ENCODE assay signal across 1 cellular context in the genomic region with DNA sequence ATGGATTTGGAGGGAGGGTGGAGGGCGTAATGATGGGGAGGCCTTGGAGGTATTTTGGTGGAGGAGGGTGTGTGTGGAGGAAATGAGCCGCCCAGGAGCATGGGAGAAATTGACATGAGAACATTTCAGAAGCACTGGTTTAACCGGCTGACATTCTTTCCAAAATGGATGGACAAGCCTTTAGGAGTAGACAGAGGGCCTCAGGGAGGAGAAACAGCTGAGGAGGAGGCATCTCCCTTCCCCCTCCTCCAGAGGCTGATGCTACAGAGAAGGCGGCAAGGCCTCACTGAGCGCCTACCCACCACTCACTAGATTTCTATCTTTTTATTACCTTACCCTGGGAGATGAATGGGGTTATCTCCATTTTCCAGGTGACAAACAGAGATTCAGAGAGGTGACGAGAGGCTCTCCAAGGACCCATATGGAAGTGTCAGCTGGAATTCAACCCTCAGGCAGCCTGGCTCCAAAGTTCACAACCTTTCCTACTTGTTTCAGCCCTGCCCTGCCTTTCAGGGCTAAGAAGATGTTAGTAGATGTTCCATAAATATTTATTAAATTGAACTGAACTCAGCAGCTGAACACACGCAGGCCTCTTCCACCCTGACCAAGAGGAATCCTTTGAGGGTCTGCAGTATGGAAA.
TF ChIP-seq lines count a peak whose summit lies in the region.

No MANE protein-coding gene starts in this region.

TF ChIP-seq in IMR-90, 13 proteins besides CTCF, POLR2A, EP300 and RAD21 (continued from another document):
- TF ChIP-seq RCOR1 (IDR thresholded peaks at IDR 0.05; ENCODE audit: insufficient replicate concordance, low read length), result no peak
